21 cellular contexts compared by ENCODE assay signal in the genomic region with DNA sequence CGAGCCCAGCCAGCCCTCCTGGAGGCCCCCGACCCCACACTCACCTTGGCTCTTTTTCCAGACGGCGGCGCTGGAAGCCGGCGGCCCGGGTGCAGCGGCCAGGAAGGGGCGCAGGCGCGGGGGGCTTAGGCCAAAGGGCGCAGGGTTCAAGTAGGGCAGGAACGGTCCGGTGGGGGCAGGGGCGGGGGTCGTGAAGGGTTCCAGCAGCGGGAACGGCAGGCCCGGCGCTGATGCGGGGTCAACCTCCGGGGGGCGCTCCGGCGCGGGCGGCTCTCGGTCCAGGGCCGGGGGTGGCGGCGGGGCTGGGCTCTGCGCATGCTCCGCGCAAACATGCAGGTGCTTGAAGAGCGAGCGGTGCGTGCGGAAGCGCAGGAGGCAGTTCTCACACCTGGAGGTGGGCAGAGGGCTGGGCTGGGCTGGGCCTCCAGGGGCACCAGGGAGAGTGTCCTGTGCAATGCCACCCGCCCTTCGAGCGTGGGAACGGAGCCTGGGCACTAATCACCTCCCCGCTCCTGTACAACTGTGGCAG. TPM values are rescaled to one million over a fixed set of nuclear protein-coding genes. Genes with fewer than 3 reads are reported as not detected.
DNase-seq lines count a peak whose midpoint lies in the region; ATAC-seq and TF ChIP-seq lines count a peak whose summit lies in the region.
"Had no signal": no experiment of that assay in that cellular context is flagged by ENCODE, and none has a peak within 500 bp of the region (broad histone marks: within the 10 kb centered on the region; RNA-seq: fewer than 3 reads in every experiment).

No MANE protein-coding gene starts in this region.

- H4K20me1 ChIP-seq in MM.1S (ENCODE audit: insufficient read depth, low read length) = no peaks in the 10 kb centered on the region
- H4K20me1 ChIP-seq in hepatocyte (ENCODE audit: insufficient read depth, poor library complexity, severe bottlenecking) = no peaks in the 10 kb centered on the region

- H3K9me3 ChIP-seq in MM.1S (replicated peaks; ENCODE audit: insufficient read depth, low read length) = no peaks in the 10 kb centered on the region
- H3K9me3 ChIP-seq in hepatocyte (ENCODE audit: low read depth) = no peaks in the 10 kb centered on the region
- H3K9me3 ChIP-seq in spleen = no peaks in the 10 kb centered on the region
- no peaks in the 10 kb centered on the region for H3K9me3 ChIP-seq in vagina

- H3K4me2 ChIP-seq in MM.1S (ENCODE audit: low read depth, low read length) (no peak overlapping the region), hepatocyte (no peak overlapping the region)

- H3K79me2 ChIP-seq in MM.1S (ENCODE audit: low read length) (no peaks in the 10 kb centered on the region), hepatocyte (peaks cover 13% of the 10 kb centered on the region)

- CTCF ChIA-PET in WTC11 (lab: Charles Lee) = interaction anchor here (0.9 to 2.9 kb wide), 2 partner anchors 68 to 98 kb away, joined by 3 to 75 read pairs; a partner anchor contains a TSS

- H3F3A ChIP-seq in MM.1S (ENCODE audit: insufficient read depth, low read length) = no peaks in the 10 kb centered on the region

- H3K27me3 ChIP-seq in MM.1S (replicated peaks; ENCODE audit: insufficient read depth, low read length) = peaks cover 12% of the 10 kb centered on the region
- H3K27me3 ChIP-seq in hepatocyte = no peaks in the 10 kb centered on the region
- H3K27me3 ChIP-seq in spleen (replicated peaks in 1 of 7) = no peaks in the 10 kb centered on the region
- no peaks in the 10 kb centered on the region for H3K27me3 ChIP-seq in vagina

- 99% methylated on average over 16 of the region's 45 CpGs for WGBS in hepatocyte (ENCODE audit: low lambda C conversion rate, missing lambda C conversion rate)
- 87 to 93% (median 89%) methylated on average over 33 to 45 of the region's 45 CpGs for WGBS in spleen, 5 donors

- TF ChIP-seq POLR2A in spleen (IDR thresholded peaks at IDR 0.05) (no peak), vagina (IDR thresholded peaks at IDR 0.05) (no peak)

- no peak overlapping the region for H3K27ac Mint-ChIP-seq in WTC11

- H3K36me3 ChIP-seq in MM.1S (replicated peaks; ENCODE audit: insufficient read depth, low read length) = no peaks in the 10 kb centered on the region
- H3K36me3 ChIP-seq in hepatocyte (replicated peaks; ENCODE audit: insufficient read depth, low read depth) = no peaks in the 10 kb centered on the region
- H3K36me3 ChIP-seq in spleen = peaks cover 0 to 32% (median 5%) of the 10 kb centered on the region in 6 donors
- peaks cover 0 to 3% of the 10 kb centered on the region in 2 donors for H3K36me3 ChIP-seq in vagina

- no peaks in the 10 kb centered on the region for H3K9me3 Mint-ChIP-seq in WTC11
- H3K9me3 Mint-ChIP-seq: T-helper 2 cell treated with Interferon-gamma antibody and Interleukin-4, amounts not matched to agents 5 μg/mL and 100 μg/mL, for 36 hours had no signal

- H3K27me3 Mint-ChIP-seq in WTC11 (ENCODE audit: low read depth) = peaks cover 4% of the 10 kb centered on the region; the same call in 1 of the 2 replicates

- intact Hi-C loops in spleen (cut with DNase I; ENCODE audit: low total_unique reads) (loop anchor here (10.0 kb wide), 1 partner anchor 157 kb away; no protein-coding TSS in a partner anchor), vagina (cut with DNase I) (loop anchor here (5.0 to 10.0 kb wide), 2 partner anchors 99 to 507 kb away; a partner anchor contains a TSS)

- POLR2A ChIA-PET in WTC11 (lab: Charles Lee) = interaction anchor here (0.9 kb wide), 1 partner anchor 13 kb away, joined by 5 read pairs; no protein-coding TSS in a partner anchor

- H2AFZ ChIP-seq in MM.1S (ENCODE audit: low read length) (no peak overlapping the region), hepatocyte (no peak overlapping the region)

- H3K4me3 ChIP-seq in MM.1S (ENCODE audit: low read length) (no peak overlapping the region), hepatocyte (no peak overlapping the region), spleen (no peak overlapping the region), vagina (no peak overlapping the region)

- H3K36me3 Mint-ChIP-seq in WTC11 = peaks cover 4% of the 10 kb centered on the region; the same call in 1 of the 2 replicates

- DNase-seq in NCI-H2029 (lab: John Stamatoyannopoulos, UW) = peak; percentile 8
- no peak for DNase-seq in NCI-H2029 treated with DMSO at 0.1 percent for 48 hours (lab: John Stamatoyannopoulos, UW)
- DNase-seq in MM.1S = no peak
- DNase-seq in hepatocyte (ENCODE audit: low spot score) = peak; percentile 7
- peak; percentile 79 for DNase-seq in spleen
- no peak for DNase-seq in WTC11 (ENCODE audit: low spot score)
- no peak for DNase-seq in vagina (ENCODE audit: extremely low spot score in 2 of 2)
- DNase-seq: activated effector memory CD4-positive, alpha-beta T cell treated with anti-CD3 and anti-CD28 coated beads, Interleukin-2, amount 50 U/mL, for 16 hours; C1 segment of cervical spinal cord; cortex of kidney; midbrain; NCI-H1417 treated with DMSO at 0.1 percent for 48 hours; NCI-H345; NK-92 treated with Interleukin-12 subunit alpha and Interleukin-12 subunit beta, amount 100 ng/mL, for 24 hours; Right ventricle myocardium superior; stimulated activated CD4-positive, alpha-beta T cell treated with anti-CD3 and anti-CD28 coated beads, Interleukin-4, amount 100 ng/mL, for 4 hours had no signal

- no peak overlapping the region for H3K27ac ChIP-seq in MM.1S (ENCODE audit: low read length)
- no peak overlapping the region for H3K27ac ChIP-seq in hepatocyte
- peak overlapping the region in 2 of 8 donors; percentile 97 to 99 for H3K27ac ChIP-seq in spleen
- no peak overlapping the region for H3K27ac ChIP-seq in vagina
- H3K27ac ChIP-seq: epithelial cell of prostate had no signal

- 0 out of 2 replicates have a peak, but pooled peaks have one; percentile 9 for TF ChIP-seq CTCF in MM.1S (IDR thresholded peaks at IDR 0.05; ENCODE audit: low read length)
- TF ChIP-seq CTCF in hepatocyte (IDR thresholded peaks at IDR 0.05; ENCODE audit: poor library complexity) = no peak
- TF ChIP-seq CTCF in spleen (IDR thresholded peaks at IDR 0.05 in 8 of 11, conservative IDR thresholded peaks at IDR 0.05 in 3 of 11) = no peak
- TF ChIP-seq CTCF in WTC11 (IDR thresholded peaks at IDR 0.05) = no peak; the same call in 1 of the 2 replicates
- TF ChIP-seq CTCF in vagina (IDR thresholded peaks at IDR 0.05) = no peak

- ATAC-seq in WTC11 (no peak), HG02938 (IDR thresholded peaks at IDR 0.05; ENCODE audit: unreplicated experiment) (no peak)
- ATAC-seq: activated CD4-positive, CD25-positive, alpha-beta regulatory T cell treated with anti-CD3 and anti-CD28 coated beads, Interleukin-2, amount 50 U/mL, for 24 hours had no signal

- H3K9ac ChIP-seq in MM.1S (ENCODE audit: low read length) = no peak overlapping the region

- H3K4me1 Mint-ChIP-seq in WTC11 = peaks cover 12% of the 10 kb centered on the region

- H3K4me3 Mint-ChIP-seq in WTC11 = no peak overlapping the region

- H3K9me2 ChIP-seq in MM.1S (replicated peaks; ENCODE audit: insufficient read depth, low read length) = no peaks in the 10 kb centered on the region
- H3K9me2 ChIP-seq in hepatocyte (replicated peaks; ENCODE audit: insufficient read depth) = no peaks in the 10 kb centered on the region

- H3K4me1 ChIP-seq in MM.1S (ENCODE audit: low read length) = no peaks in the 10 kb centered on the region
- peaks cover 13% of the 10 kb centered on the region for H3K4me1 ChIP-seq in hepatocyte (ENCODE audit: insufficient read depth)
- H3K4me1 ChIP-seq in spleen = peaks cover 13 to 60% (median 43%) of the 10 kb centered on the region in 6 donors
- H3K4me1 ChIP-seq in vagina = peaks cover 30% of the 10 kb centered on the region

TF ChIP-seq in WTC11, 78 proteins besides CTCF, POLR2A, EP300 and RAD21 (continues in another document):
- TF ChIP-seq ESRRA (CRISPR knock-in tag; IDR thresholded peaks at IDR 0.05; ENCODE audit: borderline replicate concordance) (no peak), ZNF317 (CRISPR knock-in tag; IDR thresholded peaks at IDR 0.05; ENCODE audit: borderline replicate concordance, low read depth) (no peak), NFE2L1 (CRISPR knock-in tag; IDR thresholded peaks at IDR 0.05) (no peak)
- TF ChIP-seq, protein P1, sequence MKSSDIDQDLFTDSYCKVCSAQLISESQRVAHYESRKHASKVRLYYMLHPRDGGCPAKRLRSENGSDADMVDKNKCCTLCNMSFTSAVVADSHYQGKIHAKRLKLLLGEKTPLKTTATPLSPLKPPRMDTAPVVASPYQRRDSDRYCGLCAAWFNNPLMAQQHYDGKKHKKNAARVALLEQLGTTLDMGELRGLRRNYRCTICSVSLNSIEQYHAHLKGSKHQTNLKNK (CRISPR knock-in tag; IDR thresholded peaks at IDR 0.05) = no peak
- TF ChIP-seq, protein P2, sequence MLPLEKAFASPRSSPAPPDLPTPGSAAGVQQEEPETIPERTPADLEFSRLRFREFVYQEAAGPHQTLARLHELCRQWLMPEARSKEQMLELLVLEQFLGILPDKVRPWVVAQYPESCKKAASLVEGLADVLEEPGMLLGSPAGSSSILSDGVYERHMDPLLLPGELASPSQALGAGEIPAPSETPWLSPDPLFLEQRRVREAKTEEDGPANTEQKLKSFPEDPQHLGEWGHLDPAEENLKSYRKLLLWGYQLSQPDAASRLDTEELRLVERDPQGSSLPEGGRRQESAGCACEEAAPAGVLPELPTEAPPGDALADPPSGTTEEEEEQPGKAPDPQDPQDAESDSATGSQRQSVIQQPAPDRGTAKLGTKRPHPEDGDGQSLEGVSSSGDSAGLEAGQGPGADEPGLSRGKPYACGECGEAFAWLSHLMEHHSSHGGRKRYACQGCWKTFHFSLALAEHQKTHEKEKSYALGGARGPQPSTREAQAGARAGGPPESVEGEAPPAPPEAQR (CRISPR knock-in tag; IDR thresholded peaks at IDR 0.05) = no peak

RNA-seq across cellular contexts. Expression of a gene that starts 2.3 kb away (rescaled TPM):
- total RNA-seq in hepatocyte (3.8 and 5.7 TPM in 2 replicates), spleen (10 to 100 TPM; 12.0 to 31.0 (median 26.6) TPM), WTC11 (2021) (38.2 to 47.4 TPM (median 46.1 TPM) in 3 replicates), vagina (27.5 TPM)
- polyA plus RNA-seq in hepatocyte (54.2 and 54.3 TPM in 2 replicates), spleen (10 to 100 TPM; 12.7 to 31.7 (median 15.8) TPM)

RNA-seq across cellular contexts. Expression of a gene that starts 9.2 kb away (rescaled TPM):
- total RNA-seq in hepatocyte = 0.44 and 0.73 TPM in 2 replicates
- polyA plus RNA-seq in hepatocyte = 0.48 and 0.91 TPM in 2 replicates
- total RNA-seq in spleen = 10 to 100 TPM in 6 of 7 donors, 1 to 10 TPM in 1; 7.1 to 36.5 (median 15.1) TPM
- 10 to 100 TPM in 2 of 3 donors, 1 to 10 TPM in 1; 2.4 to 23.0 (median 22.0) TPM for polyA plus RNA-seq in spleen
- total RNA-seq in WTC11 (2021) = 0.46 to 1.1 TPM (median 0.66 TPM) in 3 replicates
- 0.49 TPM for total RNA-seq in vagina
- total RNA-seq: glomerular endothelial cell had no signal

Comparison
In these comparisons a context has a peak if more than half of its experiments do, and no peak if none do; other contexts are left out.
1. DNase-seq: peak in NCI-H2029 (single experiment), hepatocyte (single experiment) and spleen (single experiment); none in NCI-H2029 treated with DMSO at 0.1 percent for 48 hours (single experiment), MM.1S (single experiment), WTC11 (single experiment) and vagina (0 of 2).